17 cellular contexts compared by ENCODE assay signal in the genomic region with DNA sequence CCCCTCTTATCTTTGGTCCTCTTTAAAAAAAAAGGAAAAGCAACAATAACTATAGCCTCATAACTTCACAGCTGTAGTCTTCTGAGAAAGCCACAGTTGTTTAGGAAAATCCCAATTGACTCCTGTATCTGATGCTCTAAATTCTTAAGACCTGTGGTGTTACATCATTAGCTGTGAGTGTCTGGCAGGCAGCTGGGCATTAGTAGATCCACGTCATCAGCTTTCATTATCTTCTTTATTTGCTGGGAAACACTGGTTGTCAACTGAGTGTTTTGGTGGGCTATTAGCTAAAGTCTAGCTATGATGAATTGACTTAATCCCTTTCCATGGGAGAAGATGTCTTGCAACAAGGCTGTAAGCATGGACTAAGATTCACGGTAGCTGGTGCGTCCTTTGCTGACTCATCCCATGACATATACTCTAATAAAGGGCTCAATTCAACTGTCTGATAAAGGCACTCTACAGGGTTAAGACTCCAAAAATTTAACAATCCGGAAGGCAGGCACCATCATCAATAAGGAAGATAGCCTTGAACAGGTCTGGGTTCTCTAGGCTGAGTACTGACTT.
"Had no signal": no experiment of that assay in that cellular context is flagged by ENCODE, and none has a peak within 500 bp of the region (broad histone marks: within the 10 kb centered on the region; RNA-seq: fewer than 3 reads in every experiment).

No MANE protein-coding gene starts in this region.

- H3K27ac ChIP-seq: breast epithelium, hepatocyte, parathyroid adenoma, tibial nerve, uterus had no signal

- ATAC-seq: effector memory CD8-positive, alpha-beta T cell; left lobe of liver; naive thymus-derived CD8-positive, alpha-beta T cell; stimulated activated memory B cell treated with anti-CD40 and anti-IgM and Interleukin-4, amounts not matched to agents 10 μg/mL and 1 μg/mL and 100 μg/mL, for 72 hours had no signal

- DNase-seq: activated CD4-positive, alpha-beta T cell treated with anti-CD3 and anti-CD28 coated beads, Interleukin-2, amount 10 ng/mL, durations not matched to agents 7 days and 5 days; activated CD8-positive, alpha-beta memory T cell treated with anti-CD3 and anti-CD28 coated beads, Interleukin-2, amount 50 U/mL, for 48 hours; activated naive CD4-positive, alpha-beta T cell; aorta; effector memory CD8-positive, alpha-beta T cell; islet precursor cell; mammary epithelial cell; mucosa of descending colon; naive thymus-derived CD8-positive, alpha-beta T cell; stimulated activated CD4-positive, alpha-beta T cell treated with anti-CD3 and anti-CD28 coated beads, Interleukin-2, amount 100 ng/mL, for 48 hours; uterus had no signal
